8 cellular contexts compared by ENCODE assay signal in genomic region chr4:147616849-147617172, GRCh38. TPM values are rescaled to one million over a fixed set of nuclear protein-coding genes. Genes with fewer than 3 reads are reported as not detected.
DNase-seq lines count a peak whose midpoint lies in the region; FAIRE-seq and TF ChIP-seq lines count a peak whose summit lies in the region.

No MANE protein-coding gene starts in this region.

- H3T11ph ChIP-seq in H9 (ENCODE audit: low read length): no peak overlapping the region

- H3K4me3 ChIP-seq in DOHH2 (ENCODE audit: low read length) (peak overlapping the region; percentile 94), Peyer's patch (peak overlapping the region; percentile 57 to 92 (median 72)), foreskin fibroblast (ENCODE audit: low read depth in 1 of 2, low read length in 2 of 2) (peak overlapping the region; percentile 88 to 93), small intestine (ENCODE audit: low read depth in 1 of 2, low read length in 2 of 2) (peak overlapping the region; percentile 18 to 74)

- TF ChIP-seq POLR2A in Peyer's patch (IDR thresholded peaks at IDR 0.05): no peak

- H2AK5ac ChIP-seq in H9 (ENCODE audit: insufficient read length, low read length): no peak overlapping the region

- H3K27me3 Mint-ChIP-seq in H9 (ENCODE audit: low read depth): no peaks in the 10 kb centered on the region; the same call in 1 of the 2 replicates

- no peak overlapping the region for H2BK12ac ChIP-seq in H9 (ENCODE audit: insufficient read length, low read depth, low read length)

- H3K23me2 ChIP-seq in H9 (ENCODE audit: insufficient read length, low read depth, low read length, poor library complexity, severe bottlenecking): peaks cover 5% of the 10 kb centered on the region

- no peak overlapping the region for H4K5ac ChIP-seq in H9 (ENCODE audit: insufficient read length, low read depth, low read length)

- H2BK5ac ChIP-seq in H9 (ENCODE audit: insufficient read length, low read length): no peak overlapping the region

- H3F3A ChIP-seq in DOHH2 (ENCODE audit: control insufficient read depth, insufficient read depth): no peaks in the 10 kb centered on the region

- no peak overlapping the region for H2BK20ac ChIP-seq in H9 (ENCODE audit: low read depth, low read length, poor library complexity, severe bottlenecking)

- H3K4me3 Mint-ChIP-seq in H9: peak overlapping the region; percentile 92 to 97

- peaks cover 30% of the 10 kb centered on the region for H3K4me1 ChIP-seq in DOHH2 (ENCODE audit: control insufficient read depth, low read length)
- H3K4me1 ChIP-seq in H9 (ENCODE audit: insufficient read depth, low read length): no peaks in the 10 kb centered on the region
- peaks cover 0 to 28% (median 8%) of the 10 kb centered on the region in 4 donors for H3K4me1 ChIP-seq in Peyer's patch
- H3K4me1 ChIP-seq in small intestine (ENCODE audit: control insufficient read depth in 2 of 2, insufficient read depth in 1 of 2, low read depth in 1 of 2, low read length in 1 of 2): peaks cover 6 to 7% of the 10 kb centered on the region in 2 donors

- no peak for FAIRE-seq in small intestine (lab: Jason Lieb, UNC)

- no peaks in the 10 kb centered on the region for H3K27me3 ChIP-seq in DOHH2 (ENCODE audit: control insufficient read depth, low read length)
- no peaks in the 10 kb centered on the region for H3K27me3 ChIP-seq in H9 (ENCODE audit: insufficient read depth, low read length)
- no peaks in the 10 kb centered on the region for H3K27me3 ChIP-seq in Peyer's patch
- H3K27me3 ChIP-seq in small intestine (ENCODE audit: control insufficient read depth in 2 of 2, insufficient read depth in 2 of 2, low read length in 2 of 2): no peaks in the 10 kb centered on the region

- H3K79me2 ChIP-seq in DOHH2 (ENCODE audit: control insufficient read depth, low read length) (peaks cover 46% of the 10 kb centered on the region), H9 (ENCODE audit: insufficient read depth, low read length) (peaks cover 9% of the 10 kb centered on the region; the same call in 1 of the 2 replicates)

- H3K14ac ChIP-seq in H9 (ENCODE audit: insufficient read depth, low read length): no peak overlapping the region

- H3K79me1 ChIP-seq in H9 (ENCODE audit: insufficient read depth, low read depth, low read length, poor library complexity, severe bottlenecking): no peaks in the 10 kb centered on the region

- H3K23ac ChIP-seq in H9 (ENCODE audit: insufficient read length, low read depth, low read length): no peak overlapping the region

- no peak overlapping the region for H3K4ac ChIP-seq in H9 (ENCODE audit: low read depth, low read length)

- no peak overlapping the region for H3K18ac ChIP-seq in H9 (ENCODE audit: insufficient read length, low read depth, low read length)

- no peak overlapping the region for H4K91ac ChIP-seq in H9 (ENCODE audit: insufficient read length, low read depth, low read length)

- H3K36me3 ChIP-seq in DOHH2 (ENCODE audit: control insufficient read depth, low read length) (peaks cover 10% of the 10 kb centered on the region), Peyer's patch (peaks cover 0 to 5% (median 0%) of the 10 kb centered on the region in 3 donors), small intestine (ENCODE audit: control insufficient read depth in 2 of 2, insufficient read depth in 2 of 2, low read length in 2 of 2) (no peaks in the 10 kb centered on the region)

- H4K20me1 ChIP-seq in DOHH2 (ENCODE audit: control insufficient read depth, insufficient read depth, low read depth, low read length) (no peaks in the 10 kb centered on the region), H9 (ENCODE audit: control insufficient read depth, insufficient read depth, insufficient read length) (no peaks in the 10 kb centered on the region)

- no peak overlapping the region for H3K56ac ChIP-seq in H9 (ENCODE audit: insufficient read length, low read depth, low read length)

- WGBS in H9 (ENCODE audit: extremely low coverage, insufficient read length, low lambda C conversion rate): no CpG with 5 or more reads among the region's 6 CpGs
- 30 to 34% (median 31%) methylated on average over 6 of the region's 6 CpGs for WGBS in small intestine, 3 donors

- H2AFZ ChIP-seq in H9 (ENCODE audit: low read length): no peak overlapping the region

- H3K9me3 ChIP-seq in DOHH2 (ENCODE audit: control insufficient read depth, insufficient read depth, low read length) (no peaks in the 10 kb centered on the region), H9 (ENCODE audit: control insufficient read depth, low read depth, low read length) (no peaks in the 10 kb centered on the region), Peyer's patch (no peaks in the 10 kb centered on the region), small intestine (ENCODE audit: control insufficient read depth, low read depth) (no peaks in the 10 kb centered on the region)

- DNase-seq in H9 (no peak), Peyer's patch (no peak), foreskin fibroblast (no peak), small intestine (no peak), SW480 (ENCODE audit: low spot score) (no peak), NOMO-1 treated with DMSO at 0.1 percent for 48 hours (lab: John Stamatoyannopoulos, UW; ENCODE audit: unreplicated experiment) (no peak), NCI-H526 treated with DMSO at 0.1 percent for 48 hours (lab: John Stamatoyannopoulos, UW) (no peak)

- peaks cover 7 to 17% (median 9%) of the 10 kb centered on the region in 3 experiments for H3K36me3 Mint-ChIP-seq in H9 (ENCODE audit: insufficient read depth in 1 of 3, low read depth in 3 of 3)

- no peak overlapping the region for H2BK120ac ChIP-seq in H9 (ENCODE audit: low read depth, low read length, poor library complexity, severe bottlenecking)

- no peak for TF ChIP-seq CTCF in DOHH2 (IDR thresholded peaks at IDR 0.05; ENCODE audit: low read depth, low read length, poor library complexity, severe bottlenecking)
- TF ChIP-seq CTCF in H9 (conservative IDR thresholded peaks at IDR 0.05): no peak
- no peak for TF ChIP-seq CTCF in Peyer's patch (IDR thresholded peaks at IDR 0.05)
- TF ChIP-seq CTCF in foreskin fibroblast (IDR thresholded peaks at IDR 0.05; ENCODE audit: low read depth, low read length): no peak

- H3K27ac ChIP-seq in DOHH2 (ENCODE audit: low read depth, low read length): no peak overlapping the region
- no peak overlapping the region for H3K27ac ChIP-seq in H9 (ENCODE audit: insufficient read length, low read depth, low read length)
- peak overlapping the region in 3 of 4 donors; percentile 80 to 88 (median 87) for H3K27ac ChIP-seq in Peyer's patch
- H3K27ac ChIP-seq in small intestine (ENCODE audit: low read depth in 1 of 2, low read length in 1 of 2): no peak overlapping the region

- no peak overlapping the region for H3K9ac ChIP-seq in H9 (ENCODE audit: extremely low read depth, insufficient read length, low read length)

- peak overlapping the region; percentile 89 to 99 (median 99); a peak in 4 of 7 replicates for H3K27ac Mint-ChIP-seq in H9

- no peaks in the 10 kb centered on the region for H3K9me3 Mint-ChIP-seq in H9

- no peak overlapping the region for H2BK15ac ChIP-seq in H9 (ENCODE audit: low read depth, low read length)

- H3K4me2 ChIP-seq in DOHH2 (ENCODE audit: low read length) (peak overlapping the region; percentile 64), H9 (ENCODE audit: insufficient read depth, insufficient read length, low read length) (peak overlapping the region; percentile 98)

- peaks cover 25% of the 10 kb centered on the region in 2 experiments for H3K4me1 Mint-ChIP-seq in H9

- no peak overlapping the region for H4K8ac ChIP-seq in H9 (replicated peaks; ENCODE audit: insufficient read length, low read depth, low read length)

- H3K9me2 ChIP-seq in DOHH2 (replicated peaks; ENCODE audit: control insufficient read depth, low read length): no peaks in the 10 kb centered on the region

RNA-seq across cellular contexts. Expression of gene TMEM184C, which starts 0.4 kb away (rescaled TPM):
- 43.8 and 45.5 TPM in 2 replicates for total RNA-seq in H9 (2021)
- 10 to 100 TPM; 23.7 to 38.0 (median 27.9) TPM for total RNA-seq in Peyer's patch
- polyA plus RNA-seq in small intestine: 10 to 100 TPM in 1 of 3 donors, 1 to 10 TPM in 2; 4.6 to 14.6 (median 6.3) TPM

Comparison
In these comparisons a context has a peak if more than half of its experiments do, and no peak if none do; other contexts are left out.
1. H3K27ac ChIP-seq: peak in Peyer's patch (3 of 4); none in DOHH2 (single experiment), H9 (single experiment) and small intestine (0 of 2).
2. Peak in every context shown above with its lines, with median percentiles within 50 percentile points of each other: H3K4me3 ChIP-seq.